9 cellular contexts compared by ENCODE assay signal in the genomic region with DNA sequence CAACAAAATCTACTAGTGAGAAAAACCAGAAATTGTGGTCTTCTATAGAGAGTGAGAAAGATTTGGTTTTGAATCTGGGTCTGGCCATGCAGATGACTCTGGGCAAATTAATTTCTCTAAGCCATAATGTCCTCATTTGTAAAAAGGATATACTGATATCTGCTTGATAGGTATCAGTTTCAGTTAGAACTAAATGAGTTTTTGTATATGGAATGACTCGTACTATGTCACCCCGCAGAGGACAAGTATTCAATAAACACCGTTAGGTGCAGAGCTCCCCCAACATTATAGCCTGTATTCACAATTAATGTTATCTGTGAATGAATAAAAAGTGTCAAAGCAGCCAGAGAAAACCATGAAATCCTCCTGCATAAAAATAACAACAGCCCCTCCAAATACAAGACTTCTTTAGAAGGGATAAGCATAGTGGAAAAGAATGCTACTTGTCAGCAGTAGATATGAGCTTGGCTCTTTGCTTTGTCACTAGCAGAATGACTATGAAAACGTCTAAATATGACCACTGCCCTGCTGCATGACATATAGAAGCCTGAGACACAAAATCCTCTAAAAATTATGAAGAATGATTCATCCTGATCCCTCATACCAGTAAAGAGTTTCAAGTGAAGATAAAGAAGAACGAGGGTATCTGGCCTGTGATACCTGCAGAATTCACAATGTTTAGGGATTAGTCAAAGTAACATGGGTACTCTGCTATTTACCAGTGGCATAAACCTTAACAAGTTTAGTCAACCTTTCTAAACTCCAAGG.
A peak's percentile ranks its signal among the peaks of the same experiment; 100 is the strongest.
DNase-seq lines count a peak whose midpoint lies in the region; ATAC-seq, FAIRE-seq and TF ChIP-seq lines count a peak whose summit lies in the region.
"Had no signal": no experiment of that assay in that cellular context is flagged by ENCODE, and none has a peak within 500 bp of the region (broad histone marks: within the 10 kb centered on the region; RNA-seq: fewer than 3 reads in every experiment).

No MANE protein-coding gene starts in this region.

- H3K27ac ChIP-seq in RWPE2 (ENCODE audit: poor library complexity, severe bottlenecking), result no peak overlapping the region

- TF ChIP-seq POLR2A in erythroblast (IDR thresholded peaks at IDR 0.05; ENCODE audit: low read length), result no peak

- H3K9me3 ChIP-seq in RWPE2 (ENCODE audit: severe bottlenecking), result no peaks in the 10 kb centered on the region

- DNase-seq in D721Med (ENCODE audit: insufficient read length, low spot score) (no peak), RWPE2 (ENCODE audit: low spot score) (no peak), erythroblast (lab: John Stamatoyannopoulos, UW) (peak; percentile 73 to 74), NCI-H1694 (lab: John Stamatoyannopoulos, UW) (no peak), midbrain (lab: John Stamatoyannopoulos, UW) (no peak), DMS79 treated with DMSO at 0.1 percent for 48 hours (lab: John Stamatoyannopoulos, UW) (no peak)
- DNase-seq: activated CD4-positive, alpha-beta T cell treated with anti-CD3 and anti-CD28 coated beads, Interleukin-2, amount 50 U/mL, for 4 hours had no signal

- TF ChIP-seq CTCF in D721Med (IDR thresholded peaks at IDR 0.05; ENCODE audit: insufficient read depth, missing control alignments), result no peak
- TF ChIP-seq CTCF in RWPE2 (IDR thresholded peaks at IDR 0.05; ENCODE audit: poor library complexity, severe bottlenecking), result no peak

- H3K36me3 ChIP-seq in RWPE2 (ENCODE audit: low read depth), result no peaks in the 10 kb centered on the region

- no peaks in the 10 kb centered on the region for H3K27me3 ChIP-seq in RWPE2 (ENCODE audit: insufficient read depth, poor library complexity, severe bottlenecking)

- peaks cover 14% of the 10 kb centered on the region for H3K4me1 ChIP-seq in RWPE2 (ENCODE audit: insufficient read depth, poor library complexity, severe bottlenecking)

- FAIRE-seq in D721Med (lab: Jason Lieb, UNC), result peak; percentile 75

- ATAC-seq in GM21529 (IDR thresholded peaks at IDR 0.05; ENCODE audit: unreplicated experiment) (peak; percentile 59), RWPE2 (ENCODE audit: low read depth) (peak; percentile 35; the same call in 2 of the 3 replicates), HG02970 (IDR thresholded peaks at IDR 0.05; ENCODE audit: low FRiP score, unreplicated experiment) (no peak)

- no peak overlapping the region for H3K4me3 ChIP-seq in RWPE2 (ENCODE audit: severe bottlenecking)

Comparison
In these comparisons a context has a peak if more than half of its experiments do, and no peak if none do; other contexts are left out.
1. DNase-seq: peak in erythroblast (2 of 2); none in D721Med (single experiment), RWPE2 (single experiment), NCI-H1694 (single experiment), midbrain (single experiment) and DMS79 treated with DMSO at 0.1 percent for 48 hours (single experiment).